26 cellular contexts compared by ENCODE assay signal in the genomic region with DNA sequence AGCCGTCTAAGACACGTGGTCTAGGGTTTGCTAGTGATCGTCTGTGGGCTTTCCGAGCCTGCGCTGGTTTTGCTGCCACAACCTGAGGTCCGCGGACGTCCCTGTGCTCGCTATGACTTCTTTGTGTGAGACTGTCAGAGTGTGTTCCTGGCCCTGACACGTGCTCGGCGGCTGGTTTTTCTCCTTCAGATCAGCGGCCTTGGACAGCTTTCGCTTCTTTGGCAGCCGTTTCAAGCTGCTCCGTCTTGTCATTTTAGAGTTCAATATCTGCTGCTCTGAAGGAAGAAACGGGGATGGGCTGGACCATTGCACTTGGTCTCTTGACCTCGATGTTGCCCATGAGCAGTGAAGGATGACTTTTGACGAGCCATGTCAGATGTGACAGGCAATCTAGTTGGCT.
"Had no signal": no experiment of that assay in that cellular context is flagged by ENCODE, and none has a peak within 500 bp of the region (broad histone marks: within the 10 kb centered on the region; RNA-seq: fewer than 3 reads in every experiment).

No MANE protein-coding gene starts in this region.

- H3K4me1 Mint-ChIP-seq: activated CD8-positive, alpha-beta memory T cell treated with anti-CD3 and anti-CD28 coated beads, Interleukin-2, amount 10 ng/mL, durations not matched to agents 7 days and 5 days; nephron; stimulated activated naive CD8-positive, alpha-beta T cell treated with anti-CD3 and anti-CD28 coated beads, Interleukin-15, amount 100 ng/mL, for 72 hours had no signal

- H3K9me3 ChIP-seq: body of pancreas, heart right ventricle, neutrophil had no signal

- H3K4me1 ChIP-seq: body of pancreas, foreskin keratinocyte, tibial nerve had no signal

- H3K4me3 Mint-ChIP-seq: activated B cell treated with CpG ODN at 0.5 μM for 24 hours; activated CD8-positive, alpha-beta memory T cell treated with anti-CD3 and anti-CD28 coated beads, Interleukin-2, amount 10 ng/mL, durations not matched to agents 7 days and 5 days; activated CD8-positive, alpha-beta T cell treated with anti-CD3 and anti-CD28 coated beads, Interleukin-2, amount 10 ng/mL, durations not matched to agents 7 days and 5 days; activated T-cell treated with anti-CD3 and anti-CD28 coated beads, Interleukin-2, amount 50 U/mL, for 72 hours; effector memory CD8-positive, alpha-beta T cell; nephron; stimulated activated memory B cell treated with anti-CD40 and anti-IgM and Interleukin-4, amounts not matched to agents 10 μg/mL and 1 μg/mL and 100 μg/mL, for 72 hours; stimulated activated naive CD8-positive, alpha-beta T cell treated with anti-CD3 and anti-CD28 coated beads, Interleukin-15, amount 100 ng/mL, for 72 hours; T-helper 2 cell treated with Interferon-gamma antibody and Interleukin-4, amounts not matched to agents 5 μg/mL and 100 μg/mL, for 36 hours had no signal

- H3K27ac ChIP-seq: body of pancreas, foreskin keratinocyte, heart right ventricle, neutrophil, tibial nerve had no signal

- H3K9me3 Mint-ChIP-seq: stimulated activated memory B cell treated with anti-CD40 and anti-IgM and Interleukin-4, amounts not matched to agents 10 μg/mL and 1 μg/mL and 100 μg/mL, for 72 hours; T-helper 2 cell treated with Interferon-gamma antibody and Interleukin-4, amounts not matched to agents 5 μg/mL and 100 μg/mL, for 36 hours had no signal

- DNase-seq: activated B cell treated with CpG ODN at 0.5 μM for 24 hours; activated CD8-positive, alpha-beta memory T cell treated with anti-CD3 and anti-CD28 coated beads, Interleukin-2, amount 10 ng/mL, durations not matched to agents 7 days and 5 days; activated CD8-positive, alpha-beta T cell treated with anti-CD3 and anti-CD28 coated beads, Interleukin-2, amount 10 ng/mL, durations not matched to agents 7 days and 5 days; activated naive CD4-positive, alpha-beta T cell; activated T-cell treated with anti-CD3 and anti-CD28 coated beads, Interleukin-2, amount 50 U/mL, for 72 hours; aorta; body of pancreas; cortex of kidney; effector memory CD8-positive, alpha-beta T cell; foreskin keratinocyte; heart right ventricle; mammary epithelial cell; stimulated activated CD4-positive, alpha-beta T cell treated with anti-CD3 and anti-CD28 coated beads, Interleukin-1b, Interleukin-23, amount 100 ng/mL, for 48 hours; stimulated activated CD4-positive, alpha-beta T cell treated with anti-CD3 and anti-CD28 coated beads, Interleukin-4, amount 100 ng/mL, for 4 hours; stimulated activated CD8-positive, alpha-beta memory T cell treated with anti-CD3 and anti-CD28 coated beads, Interleukin-4, amount 100 ng/mL, for 48 hours; stimulated activated naive CD8-positive, alpha-beta T cell treated with anti-CD3 and anti-CD28 coated beads, Interleukin-15, amount 100 ng/mL, for 72 hours; substantia nigra; T-helper 1 cell had no signal

- H3K4me3 ChIP-seq: body of pancreas, heart right ventricle, smooth muscle cell, tibial nerve had no signal

- H3K27ac Mint-ChIP-seq: activated B cell treated with CpG ODN at 0.5 μM for 24 hours; activated CD8-positive, alpha-beta memory T cell treated with anti-CD3 and anti-CD28 coated beads, Interleukin-2, amount 10 ng/mL, durations not matched to agents 7 days and 5 days; activated CD8-positive, alpha-beta T cell treated with anti-CD3 and anti-CD28 coated beads, Interleukin-2, amount 10 ng/mL, durations not matched to agents 7 days and 5 days; activated naive CD4-positive, alpha-beta T cell treated with anti-CD3 and anti-CD28 coated beads, Interleukin-2, amount 50 U/mL, for 72 hours; activated T-cell treated with anti-CD3 and anti-CD28 coated beads, Interleukin-2, amount 50 U/mL, for 72 hours; effector memory CD8-positive, alpha-beta T cell; nephron; progenitor cell of endocrine pancreas; stimulated activated memory B cell treated with anti-CD40 and anti-IgM and Interleukin-4, amounts not matched to agents 10 μg/mL and 1 μg/mL and 100 μg/mL, for 72 hours; T-helper 2 cell treated with Interferon-gamma antibody and Interleukin-4, amounts not matched to agents 5 μg/mL and 100 μg/mL, for 36 hours had no signal

- H3K27me3 Mint-ChIP-seq: activated B cell treated with CpG ODN at 0.5 μM for 24 hours; activated CD8-positive, alpha-beta memory T cell treated with anti-CD3 and anti-CD28 coated beads, Interleukin-2, amount 10 ng/mL, durations not matched to agents 7 days and 5 days; effector memory CD8-positive, alpha-beta T cell; progenitor cell of endocrine pancreas; stimulated activated memory B cell treated with anti-CD40 and anti-IgM and Interleukin-4, amounts not matched to agents 10 μg/mL and 1 μg/mL and 100 μg/mL, for 72 hours; stimulated activated naive CD8-positive, alpha-beta T cell treated with anti-CD3 and anti-CD28 coated beads, Interleukin-15, amount 100 ng/mL, for 72 hours had no signal

- H3K36me3 ChIP-seq: heart right ventricle, neutrophil had no signal

- H3K27me3 ChIP-seq: body of pancreas, foreskin keratinocyte, heart right ventricle, neutrophil, tibial nerve had no signal
